Comparison of ENCODE assay signal across 1 cellular context in genomic region chr11:130181295-130182272, GRCh38.
A peak's percentile ranks its signal among the peaks of the same experiment; 100 is the strongest.
TF ChIP-seq lines count a peak whose summit lies in the region.

No MANE protein-coding gene starts in this region.

TF ChIP-seq in HepG2, 621 proteins besides CTCF, POLR2A, EP300 and RAD21 (continued from another document and continues in another):
- TF ChIP-seq ZNF646 (CRISPR knock-in tag; IDR thresholded peaks at IDR 0.05) (no peak), ETV5 (CRISPR knock-in tag; IDR thresholded peaks at IDR 0.05; ENCODE audit: borderline replicate concordance) (peak; percentile 16; the same call in 1 of the 2 replicates), HNF1A (IDR thresholded peaks at IDR 0.05; ENCODE audit: low read depth) (peak; percentile 96), HNF1A (CRISPR knock-in tag; IDR thresholded peaks at IDR 0.05; ENCODE audit: borderline replicate concordance) (peak; percentile 98), TGIF2 (CRISPR knock-in tag; IDR thresholded peaks at IDR 0.05) (no peak), PCBP1 (IDR thresholded peaks at IDR 0.05; ENCODE audit: borderline replicate concordance, low read depth, low read length) (no peak), CERS6 (CRISPR knock-in tag; IDR thresholded peaks at IDR 0.05) (no peak), BCL3 (CRISPR knock-in tag; IDR thresholded peaks at IDR 0.05) (no peak), ZNF687 (CRISPR knock-in tag; IDR thresholded peaks at IDR 0.05) (peak; percentile 70), ZGPAT (CRISPR knock-in tag; IDR thresholded peaks at IDR 0.05) (peak; percentile 90), ZNF780A (CRISPR knock-in tag; IDR thresholded peaks at IDR 0.05) (no peak), ZNF468 (CRISPR knock-in tag; IDR thresholded peaks at IDR 0.05) (no peak), KDM4B (CRISPR knock-in tag; IDR thresholded peaks at IDR 0.05) (no peak), ZNF382 (CRISPR knock-in tag; IDR thresholded peaks at IDR 0.05; ENCODE audit: borderline replicate concordance) (no peak), ATF7 (IDR thresholded peaks at IDR 0.05) (peak; percentile 42; the same call in 1 of the 2 replicates), ATF7 (CRISPR knock-in tag; IDR thresholded peaks at IDR 0.05) (no peak; the same call in 1 of the 2 replicates), NFRKB (IDR thresholded peaks at IDR 0.05) (no peak), ZNF546 (CRISPR knock-in tag; conservative IDR thresholded peaks at IDR 0.05) (no peak), NCOA5 (CRISPR knock-in tag; IDR thresholded peaks at IDR 0.05) (no peak), FOXK2 (IDR thresholded peaks at IDR 0.05) (no peak), HHEX (CRISPR knock-in tag; IDR thresholded peaks at IDR 0.05) (peak; percentile 59), GRHL1 (CRISPR knock-in tag; conservative IDR thresholded peaks at IDR 0.05) (no peak), TCF7L2 (IDR thresholded peaks at IDR 0.05; ENCODE audit: low read depth, low read length) (peak; percentile 93), SYNCRIP (IDR thresholded peaks at IDR 0.05; ENCODE audit: insufficient read depth, low read depth, low read length) (no peak), ZNF7 (CRISPR knock-in tag; IDR thresholded peaks at IDR 0.05) (peak; percentile 58; the same call in 1 of the 2 replicates), ATM (IDR thresholded peaks at IDR 0.05; ENCODE audit: borderline replicate concordance) (no peak; the same call in 1 of the 2 replicates), HMGA1 (CRISPR knock-in tag; conservative IDR thresholded peaks at IDR 0.05) (no peak), ELF4 (CRISPR knock-in tag; IDR thresholded peaks at IDR 0.05; ENCODE audit: borderline replicate concordance) (no peak), ZNF781 (CRISPR knock-in tag; IDR thresholded peaks at IDR 0.05; ENCODE audit: borderline replicate concordance, not compliant biosample characterization) (peak; percentile 24), ZBTB37 (CRISPR knock-in tag; IDR thresholded peaks at IDR 0.05) (no peak), ZBTB7B (CRISPR knock-in tag; IDR thresholded peaks at IDR 0.05) (peak; percentile 38), MBNL3 (CRISPR knock-in tag; conservative IDR thresholded peaks at IDR 0.05) (no peak), GATAD2A (CRISPR knock-in tag; IDR thresholded peaks at IDR 0.05) (peak; percentile 81), MATR3 (CRISPR knock-in tag; IDR thresholded peaks at IDR 0.05) (no peak), ZBTB1 (CRISPR knock-in tag; IDR thresholded peaks at IDR 0.05; ENCODE audit: borderline replicate concordance) (no peak), ATF2 (CRISPR knock-in tag; IDR thresholded peaks at IDR 0.05) (peak; percentile 78; the same call in 1 of the 2 replicates)
